In the genomic region with DNA sequence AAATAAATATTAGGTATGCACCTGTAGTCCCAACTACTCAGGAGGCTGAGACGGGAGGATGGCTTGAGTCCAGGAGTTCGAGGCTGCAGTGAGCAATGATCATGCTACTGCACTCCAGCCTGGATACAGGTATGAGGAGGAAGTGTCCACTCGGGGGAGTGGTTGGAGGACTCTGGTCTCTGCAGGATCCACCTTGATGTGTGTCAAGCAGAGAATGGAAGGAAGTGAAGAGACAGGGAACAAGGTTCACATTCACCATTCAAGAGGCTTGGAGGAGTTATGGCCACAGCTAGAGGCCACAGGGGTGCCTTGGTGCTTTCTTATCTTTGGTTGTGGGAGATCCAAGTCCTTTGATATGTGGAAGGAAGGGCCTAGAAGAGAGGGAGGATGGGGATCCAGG, we compare ENCODE assay signal across 15 cellular contexts.
"Had no signal": no experiment of that assay in that cellular context is flagged by ENCODE, and none has a peak within 500 bp of the region (broad histone marks: within the 10 kb centered on the region; RNA-seq: fewer than 3 reads in every experiment).

No MANE protein-coding gene starts in this region.

- H3K36me3 Mint-ChIP-seq: activated naive CD4-positive, alpha-beta T cell treated with anti-CD3 and anti-CD28 coated beads, Interleukin-2, amount 10 ng/mL, durations not matched to agents 7 days and 5 days; stimulated activated naive B cell treated with anti-CD40 and anti-IgM and Interleukin-4, amounts not matched to agents 10 μg/mL and 1 μg/mL and 100 μg/mL, for 72 hours had no signal

- H3K9me3 Mint-ChIP-seq: activated naive CD4-positive, alpha-beta T cell treated with anti-CD3 and anti-CD28 coated beads, Interleukin-2, amount 10 ng/mL, durations not matched to agents 7 days and 5 days; activated T-helper 2 cell treated with anti-CD3 and anti-CD28 coated beads, Interferon-gamma antibody, Interleukin-2, Interleukin-4, amounts not matched to agents 10 μg/mL and 5 μg/mL and 100 μg/mL, durations not matched to agents 14 hours and 24 hours and 36 hours; immature natural killer cell; stimulated activated naive B cell treated with anti-CD40 and anti-IgM and Interleukin-4, amounts not matched to agents 10 μg/mL and 1 μg/mL and 100 μg/mL, for 72 hours had no signal

- H3K27ac Mint-ChIP-seq: activated naive CD4-positive, alpha-beta T cell treated with anti-CD3 and anti-CD28 coated beads, Interleukin-2, amount 10 ng/mL, durations not matched to agents 7 days and 5 days; activated T-helper 2 cell treated with anti-CD3 and anti-CD28 coated beads, Interferon-gamma antibody, Interleukin-2, Interleukin-4, amounts not matched to agents 10 μg/mL and 5 μg/mL and 100 μg/mL, durations not matched to agents 14 hours and 24 hours and 36 hours; stimulated activated naive B cell treated with anti-CD40 and anti-IgM and Interleukin-4, amounts not matched to agents 10 μg/mL and 1 μg/mL and 100 μg/mL, for 72 hours had no signal

- H3K27ac ChIP-seq: adrenal gland, gastrocnemius medialis, heart left ventricle, lower lobe of right lung, neutrophil, tibial nerve had no signal

- H3K36me3 ChIP-seq: adrenal gland, gastrocnemius medialis, heart left ventricle, lower lobe of right lung, neutrophil, tibial nerve had no signal

- H3K9me3 ChIP-seq: adrenal gland, gastrocnemius medialis, heart left ventricle, lower lobe of right lung, neutrophil, tibial nerve had no signal

- H3K4me3 ChIP-seq: adrenal gland, gastrocnemius medialis, heart left ventricle, lower lobe of right lung, SK-N-MC, tibial nerve had no signal

- H3K4me3 Mint-ChIP-seq: activated naive CD4-positive, alpha-beta T cell treated with anti-CD3 and anti-CD28 coated beads, Interleukin-2, amount 10 ng/mL, durations not matched to agents 7 days and 5 days; stimulated activated naive B cell treated with anti-CD40 and anti-IgM and Interleukin-4, amounts not matched to agents 10 μg/mL and 1 μg/mL and 100 μg/mL, for 72 hours had no signal

- DNase-seq: activated CD4-positive, alpha-beta T cell treated with anti-CD3 and anti-CD28 coated beads for 1 hour; activated CD4-positive, alpha-beta T cell treated with anti-CD3 and anti-CD28 coated beads, Interleukin-2, amount 50 U/mL, for 4 hours; activated naive CD4-positive, alpha-beta T cell treated with anti-CD3 and anti-CD28 coated beads, Interleukin-2, amount 10 ng/mL, durations not matched to agents 7 days and 5 days; adrenal gland; gastrocnemius medialis; heart left ventricle; immature natural killer cell; lower lobe of right lung; midbrain; stimulated activated naive B cell treated with anti-CD40 and anti-IgM and Interleukin-4, amounts not matched to agents 10 μg/mL and 1 μg/mL and 100 μg/mL, for 72 hours; T1000 had no signal
